ENCODE assay signal across 8 cellular contexts in the genomic region with DNA sequence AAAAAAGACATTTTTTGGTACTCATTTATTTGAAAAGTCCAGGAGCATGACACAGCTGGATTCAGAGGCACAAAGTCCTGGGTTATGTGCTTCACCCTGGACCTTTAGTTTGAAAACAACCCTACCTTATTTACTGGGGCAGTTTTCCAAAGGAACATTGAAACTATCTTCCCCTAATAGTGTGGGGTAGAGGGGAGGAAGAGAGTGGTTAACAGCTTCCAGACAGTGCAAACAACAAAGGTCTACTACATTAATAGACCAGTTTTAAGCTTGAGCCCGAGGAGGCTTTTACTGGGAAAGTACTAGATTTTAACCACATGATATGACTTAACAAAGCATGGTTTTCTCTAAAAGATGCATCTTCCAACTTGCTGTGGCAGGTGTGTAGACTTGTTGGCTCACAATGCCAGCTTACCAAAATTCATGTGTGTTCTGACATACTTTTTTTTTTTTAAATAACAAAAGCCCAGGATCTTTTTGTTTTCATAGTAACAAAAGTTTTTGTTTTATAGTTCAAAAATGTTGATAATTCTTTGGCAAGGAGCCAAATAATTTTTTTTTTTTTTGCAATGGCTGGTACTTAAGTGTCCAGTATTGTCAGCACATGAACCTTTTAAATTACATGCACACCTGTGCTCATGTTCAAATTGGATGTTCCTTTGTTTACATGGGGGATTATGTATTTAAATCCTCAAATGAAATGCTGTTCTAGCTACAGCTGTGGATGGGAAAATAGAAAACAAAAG. TPM values are rescaled to one million over a fixed set of nuclear protein-coding genes. Genes with fewer than 3 reads are reported as not detected.
DNase-seq lines count a peak whose midpoint lies in the region; ATAC-seq, FAIRE-seq and TF ChIP-seq lines count a peak whose summit lies in the region.

No MANE protein-coding gene starts in this region.

- H3K4me2 ChIP-seq in A549, result peak overlapping the region; percentile 74

- TF ChIP-seq POLR2A in A549 (IDR thresholded peaks at IDR 0.05; ENCODE audit: low read length), result no peak

- POLR2A ChIA-PET in A549 (lab: Yijun Ruan, JAX), result interaction anchor here (0.7 to 4.0 kb wide), 3 partner anchors 11 to 371 kb away, joined by 3 to 27 read pairs (median 3); a partner anchor contains a TSS

- no peak overlapping the region for H3K9ac ChIP-seq in HUES6 (ENCODE audit: low read length)

- no peak for FAIRE-seq in A549 (lab: Jason Lieb, UNC)

- TF ChIP-seq EP300 in A549 (IDR thresholded peaks at IDR 0.05), result no peak

- no peak; a peak in 1 of 6 replicates for ATAC-seq in A549

- H3K4me3 ChIP-seq in A549, result peak overlapping the region; percentile 99
- peak overlapping the region; percentile 81 for H3K4me3 ChIP-seq in HUES6 (ENCODE audit: low read depth, low read length)
- peak overlapping the region; percentile 86 to 87 for H3K4me3 ChIP-seq in ascending aorta

- no peak for TF ChIP-seq RAD21 in A549 (conservative IDR thresholded peaks at IDR 0.05 in 1 of 2, IDR thresholded peaks at IDR 0.05 in 1 of 2)

- peaks cover 47% of the 10 kb centered on the region for H3K36me3 ChIP-seq in HUES6 (ENCODE audit: control insufficient read depth, insufficient read depth, low read length)
- H3K36me3 ChIP-seq in ascending aorta, result peaks cover 10 to 31% of the 10 kb centered on the region in 2 donors

- H3K27ac ChIP-seq in A549 (peak overlapping the region; percentile 48 to 99), HUES6 (ENCODE audit: low read depth, low read length) (no peak overlapping the region), ascending aorta (peak overlapping the region; percentile 96 to 97)

- CTCF ChIA-PET in A549 (lab: Yijun Ruan, JAX), result interaction anchor here (0.9 to 3.4 kb wide), 5 partner anchors 9 to 210 kb away, joined by 3 to 11 read pairs (median 3); no protein-coding TSS in a partner anchor

- no peaks in the 10 kb centered on the region for H3K9me3 ChIP-seq in A549
- H3K9me3 ChIP-seq in HUES6 (ENCODE audit: control insufficient read depth, insufficient read depth, low read depth, low read length), result peaks cover 3% of the 10 kb centered on the region; the same call in 1 of the 2 replicates
- H3K9me3 ChIP-seq in ascending aorta, result no peaks in the 10 kb centered on the region

- H3K27me3 ChIP-seq in HUES6 (ENCODE audit: control insufficient read depth, insufficient read depth, low read length), result no peaks in the 10 kb centered on the region
- H3K27me3 ChIP-seq in ascending aorta, result no peaks in the 10 kb centered on the region

- intact Hi-C loops in ascending aorta (cut with DNase I), result loop anchor here (10.0 kb wide), 1 partner anchor 352 kb away; no protein-coding TSS in a partner anchor

- WGBS in A549 (ENCODE audit: missing lambda C conversion rate), result 4% methylated on average over 1 of the region's 1 CpG

- DNase-seq in A549 (ENCODE audit: low read depth in 1 of 2, low spot score in 1 of 2) (no peak), ascending aorta (ENCODE audit: low spot score in 2 of 2) (no peak), lung microvascular endothelial cell (ENCODE audit: low read depth in 2 of 2) (peak; percentile 32 to 61), amniotic stem cell (lab: John Stamatoyannopoulos, UW) (no peak), HK-2 (ENCODE audit: unreplicated experiment) (no peak), AML-193 (lab: John Stamatoyannopoulos, UW) (no peak)
- no peak for DNase-seq in stimulated activated CD4-positive, alpha-beta T cell treated with anti-CD3 and anti-CD28 coated beads, Interleukin-1b, Interleukin-23, amount 100 ng/mL, for 48 hours

- TF ChIP-seq CTCF in A549 (IDR thresholded peaks at IDR 0.05), result no peak
- TF ChIP-seq CTCF in ascending aorta (IDR thresholded peaks at IDR 0.05), result no peak

- H3K4me1 ChIP-seq in A549, result peaks cover 40% of the 10 kb centered on the region
- H3K4me1 ChIP-seq in HUES6 (ENCODE audit: control insufficient read depth, insufficient read depth, low read length), result peaks cover 55% of the 10 kb centered on the region
- peaks cover 0 to 24% of the 10 kb centered on the region in 2 donors for H3K4me1 ChIP-seq in ascending aorta

TF ChIP-seq in A549, 52 proteins besides CTCF, POLR2A, EP300 and RAD21 (continues in another document):
- TF ChIP-seq, protein P1, sequence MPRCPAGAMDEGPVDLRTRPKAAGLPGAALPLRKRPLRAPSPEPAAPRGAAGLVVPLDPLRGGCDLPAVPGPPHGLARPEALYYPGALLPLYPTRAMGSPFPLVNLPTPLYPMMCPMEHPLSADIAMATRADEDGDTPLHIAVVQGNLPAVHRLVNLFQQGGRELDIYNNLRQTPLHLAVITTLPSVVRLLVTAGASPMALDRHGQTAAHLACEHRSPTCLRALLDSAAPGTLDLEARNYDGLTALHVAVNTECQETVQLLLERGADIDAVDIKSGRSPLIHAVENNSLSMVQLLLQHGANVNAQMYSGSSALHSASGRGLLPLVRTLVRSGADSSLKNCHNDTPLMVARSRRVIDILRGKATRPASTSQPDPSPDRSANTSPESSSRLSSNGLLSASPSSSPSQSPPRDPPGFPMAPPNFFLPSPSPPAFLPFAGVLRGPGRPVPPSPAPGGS (IDR thresholded peaks at IDR 0.05), result no peak
- TF ChIP-seq NR3C1 (IDR thresholded peaks at IDR 0.05), result no peak
- no peak for TF ChIP-seq HOXB13 (CRISPR knock-in tag; IDR thresholded peaks at IDR 0.05; ENCODE audit: low read depth)
- no peak for TF ChIP-seq CHD4 (IDR thresholded peaks at IDR 0.05; ENCODE audit: borderline replicate concordance)
- no peak for TF ChIP-seq NPAS2 (CRISPR knock-in tag; IDR thresholded peaks at IDR 0.05; ENCODE audit: borderline replicate concordance)
- TF ChIP-seq FOSL2 (IDR thresholded peaks at IDR 0.05), result no peak
- TF ChIP-seq FOSL2 (CRISPR knock-in tag; IDR thresholded peaks at IDR 0.05), result no peak
- TF ChIP-seq, protein P2, sequence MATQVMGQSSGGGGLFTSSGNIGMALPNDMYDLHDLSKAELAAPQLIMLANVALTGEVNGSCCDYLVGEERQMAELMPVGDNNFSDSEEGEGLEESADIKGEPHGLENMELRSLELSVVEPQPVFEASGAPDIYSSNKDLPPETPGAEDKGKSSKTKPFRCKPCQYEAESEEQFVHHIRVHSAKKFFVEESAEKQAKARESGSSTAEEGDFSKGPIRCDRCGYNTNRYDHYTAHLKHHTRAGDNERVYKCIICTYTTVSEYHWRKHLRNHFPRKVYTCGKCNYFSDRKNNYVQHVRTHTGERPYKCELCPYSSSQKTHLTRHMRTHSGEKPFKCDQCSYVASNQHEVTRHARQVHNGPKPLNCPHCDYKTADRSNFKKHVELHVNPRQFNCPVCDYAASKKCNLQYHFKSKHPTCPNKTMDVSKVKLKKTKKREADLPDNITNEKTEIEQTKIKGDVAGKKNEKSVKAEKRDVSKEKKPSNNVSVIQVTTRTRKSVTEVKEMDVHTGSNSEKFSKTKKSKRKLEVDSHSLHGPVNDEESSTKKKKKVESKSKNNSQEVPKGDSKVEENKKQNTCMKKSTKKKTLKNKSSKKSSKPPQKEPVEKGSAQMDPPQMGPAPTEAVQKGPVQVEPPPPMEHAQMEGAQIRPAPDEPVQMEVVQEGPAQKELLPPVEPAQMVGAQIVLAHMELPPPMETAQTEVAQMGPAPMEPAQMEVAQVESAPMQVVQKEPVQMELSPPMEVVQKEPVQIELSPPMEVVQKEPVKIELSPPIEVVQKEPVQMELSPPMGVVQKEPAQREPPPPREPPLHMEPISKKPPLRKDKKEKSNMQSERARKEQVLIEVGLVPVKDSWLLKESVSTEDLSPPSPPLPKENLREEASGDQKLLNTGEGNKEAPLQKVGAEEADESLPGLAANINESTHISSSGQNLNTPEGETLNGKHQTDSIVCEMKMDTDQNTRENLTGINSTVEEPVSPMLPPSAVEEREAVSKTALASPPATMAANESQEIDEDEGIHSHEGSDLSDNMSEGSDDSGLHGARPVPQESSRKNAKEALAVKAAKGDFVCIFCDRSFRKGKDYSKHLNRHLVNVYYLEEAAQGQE (IDR thresholded peaks at IDR 0.05), result no peak
- no peak for TF ChIP-seq KDM1A (IDR thresholded peaks at IDR 0.05; ENCODE audit: low read depth)
- TF ChIP-seq CHD2 (IDR thresholded peaks at IDR 0.05; ENCODE audit: low read length, partially characterized antibody), result no peak
- no peak for TF ChIP-seq ESRRA (IDR thresholded peaks at IDR 0.05; ENCODE audit: borderline replicate concordance, low read length)
- no peak for TF ChIP-seq ZFP36 (IDR thresholded peaks at IDR 0.05; ENCODE audit: borderline replicate concordance, partially characterized antibody)

RNA-seq across cellular contexts. Expression of a gene that starts 1.8 kb away (rescaled TPM):
- polyA plus RNA-seq in A549 (2011; rRNA removed) (172 and 204 TPM in 2 replicates), A549 (2017; fragmentation: RNase III; extraction: RNeasy Plus Mini Kit Qiagen cat#74134 plus additional on column Dnase treatment) (152 to 163 TPM (median 156 TPM) in 3 replicates)
- polyA plus RNA-seq in A549 (2012; cell fraction: cytosol; rRNA removed), result 97.9 and 112 TPM in 2 replicates
- 33.3 and 54.1 TPM in 2 replicates for polyA plus RNA-seq in A549 (2012; cell fraction: nucleus; rRNA removed)
- polyA minus RNA-seq in A549 (2011; rRNA and poly(A)+ RNA removed), result 23.8 TPM in 2 replicates
- total RNA-seq in ascending aorta (62.2 TPM), lung microvascular endothelial cell (220 and 286 TPM in 2 replicates)

RNA-seq across cellular contexts. Expression of a gene that starts 12.5 kb away (rescaled TPM):
- 5.7 and 6.3 TPM in 2 replicates for polyA plus RNA-seq in A549 (2011; rRNA removed)
- polyA plus RNA-seq in A549 (2012; cell fraction: cytosol; rRNA removed), result 1.7 and 2.1 TPM in 2 replicates
- polyA plus RNA-seq in A549 (2012; cell fraction: nucleus; rRNA removed), result 0.80 and 3.0 TPM in 2 replicates
- polyA plus RNA-seq in A549 (2017; fragmentation: RNase III; extraction: RNeasy Plus Mini Kit Qiagen cat#74134 plus additional on column Dnase treatment), result 1.3 to 1.9 TPM (median 1.8 TPM) in 3 replicates
- 1.6 and 2.8 TPM in 2 replicates for polyA minus RNA-seq in A549 (2011; rRNA and poly(A)+ RNA removed)
- total RNA-seq in ascending aorta, result not detected
- 0.65 and 0.99 TPM in 2 replicates for total RNA-seq in lung microvascular endothelial cell

RNA-seq across cellular contexts. Expression of a gene that starts 24.3 kb away (rescaled TPM):
- polyA plus RNA-seq in A549 (2011; rRNA removed) (0.42 and 0.75 TPM in 2 replicates), A549 (2017; fragmentation: RNase III; extraction: RNeasy Plus Mini Kit Qiagen cat#74134 plus additional on column Dnase treatment) (0.16 to 0.36 TPM (median 0.31 TPM) in 3 replicates)
- polyA plus RNA-seq in A549 (2012; cell fraction: cytosol; rRNA removed), result 0.08 and 0.13 TPM in 2 replicates
- 0.14 and 0.16 TPM in 2 replicates for polyA plus RNA-seq in A549 (2012; cell fraction: nucleus; rRNA removed)
- polyA minus RNA-seq in A549 (2011; rRNA and poly(A)+ RNA removed), result 0.24 and 0.25 TPM in 2 replicates
- total RNA-seq in ascending aorta (0.96 TPM), lung microvascular endothelial cell (under 0.01 TPM in 2 replicates)

Comparison
In these comparisons a context has a peak if more than half of its experiments do, and no peak if none do; other contexts are left out.
1. DNase-seq: peak in lung microvascular endothelial cell (2 of 2); none in A549 (0 of 2), ascending aorta (0 of 2), amniotic stem cell (single experiment), HK-2 (single experiment), AML-193 (0 of 2) and stimulated activated CD4-positive, alpha-beta T cell treated with anti-CD3 and anti-CD28 coated beads, Interleukin-1b, Interleukin-23, amount 100 ng/mL, for 48 hours (single experiment).
2. Peak in every context shown above with its lines, with median percentiles within 50 percentile points of each other: H3K4me3 ChIP-seq.